Comparison of ENCODE assay signal across 35 cellular contexts in genomic region chr18:52486052-52486451, GRCh38.
A peak's percentile ranks its signal among the peaks of the same experiment; 100 is the strongest.
DNase-seq lines count a peak whose midpoint lies in the region; ATAC-seq, FAIRE-seq and TF ChIP-seq lines count a peak whose summit lies in the region.
"Had no signal": no experiment of that assay in that cellular context is flagged by ENCODE, and none has a peak within 500 bp of the region (broad histone marks: within the 10 kb centered on the region; RNA-seq: fewer than 3 reads in every experiment).

No MANE protein-coding gene starts in this region.

- no peak overlapping the region for H2AFZ ChIP-seq in GM23338
- H2AFZ ChIP-seq in HepG2 (ENCODE audit: low read length) = no peak overlapping the region

- TF ChIP-seq CTCF in A549 (IDR thresholded peaks at IDR 0.05) (no peak), D721Med (IDR thresholded peaks at IDR 0.05; ENCODE audit: insufficient read depth, missing control alignments) (no peak), GM23338 (conservative IDR thresholded peaks at IDR 0.05; ENCODE audit: low read depth in 2 of 2) (no peak), HepG2 (CRISPR knock-in tag; IDR thresholded peaks at IDR 0.05) (no peak)

- H3K27me3 ChIP-seq in GM23338 (ENCODE audit: insufficient read depth) (no peaks in the 10 kb centered on the region), HepG2 (ENCODE audit: control insufficient read depth in 1 of 2, insufficient read depth in 2 of 2, low read length in 2 of 2) (no peaks in the 10 kb centered on the region)
- H3K27me3 ChIP-seq: BE2C; BLaER1; BLaER1 treated with 17β-estradiol and CSF1 and Interleukin-3, amounts not matched to agents 10 nM and 100 nM had no signal

- no peak overlapping the region for H3K4me3 Mint-ChIP-seq in GM23338
- H3K4me3 Mint-ChIP-seq: B cell; CD14-positive monocyte; CD4-positive, alpha-beta memory T cell; CD4-positive, alpha-beta T cell; CD4-positive, CD25-positive, alpha-beta regulatory T cell; CD8-positive, alpha-beta memory T cell; CD8-positive, alpha-beta T cell had no signal

- no peaks in the 10 kb centered on the region for H3K79me2 ChIP-seq in GM23338 (replicated peaks; ENCODE audit: insufficient read depth)
- no peaks in the 10 kb centered on the region for H3K79me2 ChIP-seq in HepG2 (ENCODE audit: insufficient read depth, low read length)

- ATAC-seq in A549 (no peak), GM23338 (no peak), HepG2 (no peak)
- ATAC-seq: CD8-positive, alpha-beta T cell had no signal

- no peaks in the 10 kb centered on the region for H3F3A ChIP-seq in GM23338 (replicated peaks; ENCODE audit: low read depth)

- TF ChIP-seq RAD21 in A549 (conservative IDR thresholded peaks at IDR 0.05 in 1 of 2, IDR thresholded peaks at IDR 0.05 in 1 of 2) (no peak), HepG2 (CRISPR knock-in tag; IDR thresholded peaks at IDR 0.05) (no peak)

- H3K4me1 Mint-ChIP-seq in GM23338 = no peaks in the 10 kb centered on the region
- H3K4me1 Mint-ChIP-seq: B cell; CD14-positive monocyte; CD4-positive, alpha-beta memory T cell; CD4-positive, CD25-positive, alpha-beta regulatory T cell; CD8-positive, alpha-beta memory T cell had no signal

- WGBS in A549 (ENCODE audit: missing lambda C conversion rate) = 93% methylated on average over 6 of the region's 6 CpGs
- 57% methylated on average over 6 of the region's 6 CpGs for WGBS in HepG2 (ENCODE audit: low lambda C conversion rate)

- H3K36me3 ChIP-seq in GM23338 (ENCODE audit: insufficient read depth) (no peaks in the 10 kb centered on the region), HepG2 (replicated peaks in 1 of 2; ENCODE audit: control insufficient read depth in 1 of 2, insufficient read depth in 2 of 2, low read length in 2 of 2) (no peaks in the 10 kb centered on the region)
- H3K36me3 ChIP-seq: BE2C; BLaER1; BLaER1 treated with 17β-estradiol and CSF1 and Interleukin-3, amounts not matched to agents 10 nM and 100 nM had no signal

- no peak overlapping the region for H3K27ac Mint-ChIP-seq in GM23338
- H3K27ac Mint-ChIP-seq: B cell; CD14-positive monocyte; CD4-positive, alpha-beta memory T cell; CD4-positive, alpha-beta T cell; CD4-positive, CD25-positive, alpha-beta regulatory T cell; CD8-positive, alpha-beta memory T cell; CD8-positive, alpha-beta T cell had no signal

- no peaks in the 10 kb centered on the region for H3K36me3 Mint-ChIP-seq in GM23338 (ENCODE audit: low read depth)
- H3K36me3 Mint-ChIP-seq: CD14-positive monocyte; CD4-positive, alpha-beta memory T cell; CD4-positive, CD25-positive, alpha-beta regulatory T cell; CD8-positive, alpha-beta memory T cell; CD8-positive, alpha-beta T cell had no signal

- H3K9ac ChIP-seq in HepG2 (ENCODE audit: insufficient read depth, low read depth, low read length) = no peak overlapping the region
- H3K9ac ChIP-seq: BLaER1; BLaER1 treated with 17β-estradiol and CSF1 and Interleukin-3, amounts not matched to agents 10 nM and 100 nM had no signal

- no peaks in the 10 kb centered on the region for H3K9me2 ChIP-seq in GM23338 (ENCODE audit: insufficient read depth)

- H3K4me3 ChIP-seq in A549 (no peak overlapping the region), GM23338 (no peak overlapping the region), HepG2 (replicated peaks in 1 of 3; ENCODE audit: insufficient read depth in 1 of 3, low read depth in 2 of 3, low read length in 3 of 3) (no peak overlapping the region)
- H3K4me3 ChIP-seq: BLaER1; BLaER1 treated with 17β-estradiol and CSF1 and Interleukin-3, amounts not matched to agents 10 nM and 100 nM had no signal

- POLR2A ChIA-PET in A549 (lab: Yijun Ruan, JAX) = no interaction called here
- POLR2A ChIA-PET in HepG2 (lab: Yijun Ruan, JAX) = no interaction called here

- intact Hi-C loops in HepG2 (cut with micrococcal nuclease; ENCODE audit: unreplicated experiment) = no loop called here
- intact Hi-C loops in posterior cingulate gyrus (cut with DNase I) = no loop called here

- CTCF ChIA-PET in A549 (lab: Yijun Ruan, JAX) (no interaction called here), HepG2 (lab: Yijun Ruan, JAX; ENCODE audit: low intra/inter-chr PET ratio, low total read pairs) (no interaction called here)

- in situ Hi-C loops in HepG2 (cut with HindIII; ENCODE audit: extremely low pct_ligation_motif_present, low pct_unique_long_range_greater_than_20kb) = no loop called here

- no peak for TF ChIP-seq EP300 in A549 (IDR thresholded peaks at IDR 0.05)
- TF ChIP-seq EP300 in HepG2 (IDR thresholded peaks at IDR 0.05; ENCODE audit: low read depth in 2 of 2, low read length in 2 of 2) = no peak
- TF ChIP-seq EP300 in HepG2 (CRISPR knock-in tag; IDR thresholded peaks at IDR 0.05; ENCODE audit: borderline replicate concordance) = no peak

- H3K4me1 ChIP-seq in A549 = no peaks in the 10 kb centered on the region
- H3K4me1 ChIP-seq in GM23338 (ENCODE audit: insufficient read depth) = no peaks in the 10 kb centered on the region
- H3K4me1 ChIP-seq in HepG2 (ENCODE audit: insufficient read depth, low read length) = no peaks in the 10 kb centered on the region
- H3K4me1 ChIP-seq: BE2C; BLaER1; BLaER1 treated with 17β-estradiol and CSF1 and Interleukin-3, amounts not matched to agents 10 nM and 100 nM; Caco-2 had no signal

- peaks cover 2% of the 10 kb centered on the region for H3K27me3 Mint-ChIP-seq in GM23338 (ENCODE audit: insufficient read depth, low read depth, poor library complexity)
- H3K27me3 Mint-ChIP-seq: B cell; CD4-positive, alpha-beta memory T cell; CD4-positive, alpha-beta T cell; CD4-positive, CD25-positive, alpha-beta regulatory T cell had no signal

- H3K9me3 Mint-ChIP-seq in GM23338 = no peaks in the 10 kb centered on the region
- H3K9me3 Mint-ChIP-seq: CD4-positive, alpha-beta T cell; CD8-positive, alpha-beta T cell had no signal

- peak; percentile 11 for DNase-seq in NCI-H82 (lab: John Stamatoyannopoulos, UW)
- no peak for DNase-seq in NCI-H82 treated with DMSO at 0.1 percent for 48 hours (lab: John Stamatoyannopoulos, UW; ENCODE audit: unreplicated experiment)
- no peak for DNase-seq in A549 (ENCODE audit: low read depth in 1 of 2, low spot score in 1 of 2)
- DNase-seq in D721Med (ENCODE audit: insufficient read length, low spot score) = no peak
- DNase-seq in GM23338 (ENCODE audit: low spot score) = no peak
- DNase-seq in T-helper 9 cell = no peak
- no peak for DNase-seq in HepG2 (ENCODE audit: low spot score)
- DNase-seq in posterior cingulate gyrus = no peak
- DNase-seq: 8988T; ACHN; AML-193; BE2C; C1 segment of cervical spinal cord; Caco-2; Calu3; CD4-positive, alpha-beta memory T cell; CD4-positive, alpha-beta T cell; CD4-positive, CD25-positive, alpha-beta regulatory T cell; CD8-positive, alpha-beta memory T cell; CD8-positive, alpha-beta T cell; COR-L47; DMS 273 treated with DMSO at 0.1 percent for 48 hours; DMS153; DMS53; DMS79; DMS79 treated with DMSO at 0.1 percent for 48 hours; DND-41; EL had no signal

- H3K4me2 ChIP-seq in A549 (no peak overlapping the region), GM23338 (no peak overlapping the region), HepG2 (ENCODE audit: low read depth, low read length) (no peak overlapping the region)
- H3K4me2 ChIP-seq: BLaER1; BLaER1 treated with 17β-estradiol and CSF1 and Interleukin-3, amounts not matched to agents 10 nM and 100 nM had no signal

- H3K27ac ChIP-seq in A549 (no peak overlapping the region), GM23338 (ENCODE audit: low read depth) (no peak overlapping the region), HepG2 (ENCODE audit: extremely low read length, insufficient read depth, low read length) (no peak overlapping the region)
- H3K27ac ChIP-seq: 22Rv1; BLaER1; BLaER1 treated with 17β-estradiol and CSF1 and Interleukin-3, amounts not matched to agents 10 nM and 100 nM; C4-2B had no signal

- H4K20me1 ChIP-seq in GM23338 (replicated peaks; ENCODE audit: insufficient read depth) (no peaks in the 10 kb centered on the region), HepG2 (ENCODE audit: insufficient read depth, low read length) (no peaks in the 10 kb centered on the region)
- H4K20me1 ChIP-seq: BLaER1; BLaER1 treated with 17β-estradiol and CSF1 and Interleukin-3, amounts not matched to agents 10 nM and 100 nM had no signal

- TF ChIP-seq POLR2A in A549 (IDR thresholded peaks at IDR 0.05; ENCODE audit: low read length) = no peak
- TF ChIP-seq POLR2A in HepG2 (IDR thresholded peaks at IDR 0.05; ENCODE audit: insufficient read depth in 1 of 2, low read depth in 2 of 2, low read length in 2 of 2) = no peak

- H3K9me3 ChIP-seq in A549 = no peaks in the 10 kb centered on the region
- H3K9me3 ChIP-seq in HepG2 (ENCODE audit: low read length) = no peaks in the 10 kb centered on the region
- H3K9me3 ChIP-seq: BE2C; BLaER1; BLaER1 treated with 17β-estradiol and CSF1 and Interleukin-3, amounts not matched to agents 10 nM and 100 nM; Caco-2 had no signal

- BruUV-seq in HepG2 (replicated peaks; lab: Mats Ljungman, UMichigan) = no TSS peak

- FAIRE-seq in A549 (lab: Jason Lieb, UNC) (no peak), D721Med (lab: Jason Lieb, UNC) (peak; percentile 88), HepG2 (lab: Jason Lieb, UNC) (no peak)
- FAIRE-seq: A204.1 had no signal

TF ChIP-seq in A549, 52 proteins besides CTCF, POLR2A, EP300 and RAD21 (continues in another document):
- TF ChIP-seq PHF8 (IDR thresholded peaks at IDR 0.05; ENCODE audit: borderline replicate concordance, low read depth) = no peak

TF ChIP-seq in GM23338, 12 proteins besides CTCF, POLR2A, EP300 and RAD21 (continues in another document):
- TF ChIP-seq ZNF114 (CRISPR knock-in tag; IDR thresholded peaks at IDR 0.05) = no peak
- no peak for TF ChIP-seq NANOG (IDR thresholded peaks at IDR 0.05; ENCODE audit: borderline replicate concordance)

TF ChIP-seq in HepG2, 621 proteins besides CTCF, POLR2A, EP300 and RAD21:
- TF ChIP-seq NR2F6 (IDR thresholded peaks at IDR 0.05) (no peak), NR2F6 (CRISPR knock-in tag; IDR thresholded peaks at IDR 0.05) (no peak), TAF1 (CRISPR knock-in tag; IDR thresholded peaks at IDR 0.05) (no peak)
